Comparison of ENCODE assay signal across 22 cellular contexts in the genomic region with DNA sequence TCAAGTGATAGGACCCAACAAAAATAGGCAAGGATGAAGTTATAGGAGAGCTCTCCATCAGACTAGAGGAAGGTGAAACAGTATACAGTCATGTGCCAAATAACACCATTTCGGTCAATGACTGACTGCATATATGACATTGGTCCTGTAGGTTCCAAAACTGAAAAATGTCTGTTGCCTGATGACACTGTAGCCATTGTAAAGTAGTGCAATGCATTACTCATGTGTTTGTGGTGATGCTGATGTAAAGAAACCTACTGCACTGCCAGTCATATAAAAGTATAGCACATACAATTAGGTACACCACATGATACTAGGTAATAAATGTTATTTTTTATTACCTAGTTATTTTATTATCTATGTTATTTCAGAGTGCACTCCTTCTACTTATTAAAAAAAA.
"Had no signal": no experiment of that assay in that cellular context is flagged by ENCODE, and none has a peak within 500 bp of the region (broad histone marks: within the 10 kb centered on the region; RNA-seq: fewer than 3 reads in every experiment).

No MANE protein-coding gene starts in this region.

- H2AFZ ChIP-seq: hepatocyte had no signal

- H3K27me3 ChIP-seq: brain microvascular endothelial cell, esophagus muscularis mucosa, hepatocyte, right lobe of liver, vagina had no signal

- H3K4me2 ChIP-seq: hepatocyte had no signal

- H3K79me2 ChIP-seq: hepatocyte had no signal

- H3K27ac ChIP-seq: brain microvascular endothelial cell, esophagus muscularis mucosa, hepatocyte, neutrophil, right lobe of liver, thoracic aorta, vagina, WERI-Rb-1 had no signal

- H3K4me1 ChIP-seq: right lobe of liver, vagina had no signal

- H3K9me3 ChIP-seq: esophagus muscularis mucosa, neutrophil, right lobe of liver, thoracic aorta, vagina had no signal

- DNase-seq: activated CD4-positive, alpha-beta T cell treated with anti-CD3 and anti-CD28 coated beads for 48 hours; activated CD4-positive, alpha-beta T cell treated with anti-CD3 and anti-CD28 coated beads, Interleukin-2, amount 50 U/mL, for 48 hours; activated gamma-delta T cell treated with Interleukin-2 at 50 U/mL for 16 hours; activated naive CD4-positive, alpha-beta T cell treated with anti-CD3 and anti-CD28 coated beads, Interleukin-2, amount 50 U/mL, for 16 hours; activated T-cell treated with anti-CD3 and anti-CD28 coated beads, Interleukin-2, amount 50 U/mL, for 4 hours; amniotic stem cell; brain microvascular endothelial cell; central memory CD4-positive, alpha-beta T cell; islet precursor cell; left cardiac atrium; left ventricle myocardium superior; right lobe of liver; stimulated activated CD4-positive, alpha-beta T cell treated with anti-CD3 and anti-CD28 coated beads, Interleukin-2, amount 100 ng/mL, for 48 hours; stimulated activated naive CD8-positive, alpha-beta T cell treated with anti-CD3 and anti-CD28 coated beads, Interleukin-15, Interleukin-2, amounts not matched to agents 100 U/mL and 50 U/mL, for 24 hours; WERI-Rb-1 had no signal

- ATAC-seq: activated CD4-positive, CD25-positive, alpha-beta regulatory T cell treated with anti-CD3 and anti-CD28 coated beads, Interleukin-2, amount 50 U/mL, for 24 hours; activated T-helper 17 cell treated with anti-CD3 and anti-CD28 coated beads, Interleukin-2, amount 50 U/mL, for 72 hours; left cardiac atrium; left ventricle myocardium superior; right lobe of liver; stimulated activated naive CD8-positive, alpha-beta T cell treated with anti-CD3 and anti-CD28 coated beads, Interleukin-15, Interleukin-2, amounts not matched to agents 100 U/mL and 50 U/mL, for 24 hours had no signal

- H3K4me3 ChIP-seq: esophagus muscularis mucosa, hepatocyte, right lobe of liver, thoracic aorta, vagina had no signal

- H3K36me3 ChIP-seq: brain microvascular endothelial cell, esophagus muscularis mucosa, neutrophil, right lobe of liver, thoracic aorta, vagina, WERI-Rb-1 had no signal
